ENCODE assay signal across 26 cellular contexts in the genomic region with DNA sequence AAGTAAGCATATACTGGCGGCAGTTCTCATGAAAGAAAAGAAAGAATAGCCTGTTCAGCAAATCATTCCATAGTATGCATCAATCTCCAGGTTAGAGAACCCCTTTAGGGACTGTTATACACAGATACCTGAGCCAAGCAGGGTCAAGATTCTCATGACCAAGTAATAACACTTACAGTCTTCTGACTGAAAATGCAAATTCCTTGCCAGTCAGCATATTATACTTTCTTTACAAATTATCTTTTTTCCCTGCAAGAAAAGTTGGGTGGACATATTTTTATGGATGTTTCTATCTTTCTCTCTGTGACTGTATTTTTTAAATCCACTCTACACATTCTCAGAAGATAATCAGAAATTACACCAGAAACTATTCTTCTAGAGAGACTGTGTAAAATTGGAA.
DNase-seq lines count a peak whose midpoint lies in the region; ATAC-seq, FAIRE-seq and TF ChIP-seq lines count a peak whose summit lies in the region.
"Had no signal": no experiment of that assay in that cellular context is flagged by ENCODE, and none has a peak within 500 bp of the region (broad histone marks: within the 10 kb centered on the region; RNA-seq: fewer than 3 reads in every experiment).

No MANE protein-coding gene starts in this region.

- no TSS peak for BruUV-seq in HepG2 (replicated peaks; lab: Mats Ljungman, UMichigan)

- H3K27ac ChIP-seq in HepG2 (ENCODE audit: extremely low read length, insufficient read depth, low read length) (no peak overlapping the region), right lobe of liver (no peak overlapping the region), KOPT-K1 (ENCODE audit: low read depth, low read length, poor library complexity, severe bottlenecking) (peak overlapping the region; percentile 92)

- H2AFZ ChIP-seq in HepG2 (ENCODE audit: low read length), result no peak overlapping the region

- no peak overlapping the region for H3K4me3 ChIP-seq in HepG2 (replicated peaks in 1 of 3; ENCODE audit: insufficient read depth in 1 of 3, low read depth in 2 of 3, low read length in 3 of 3)
- H3K4me3 ChIP-seq in right lobe of liver, result no peak overlapping the region
- H3K4me3 ChIP-seq: GM12878 had no signal

- FAIRE-seq in HepG2 (lab: Jason Lieb, UNC), result no peak
- FAIRE-seq: GM12878, H1 had no signal

- peaks cover 38% of the 10 kb centered on the region for H3K36me3 Mint-ChIP-seq in activated naive CD8-positive, alpha-beta T cell treated with anti-CD3 and anti-CD28 coated beads for 36 hours
- H3K36me3 Mint-ChIP-seq: CD8-positive, alpha-beta T cell; IgD-negative memory B cell had no signal

- no peak for TF ChIP-seq RAD21 in HepG2 (CRISPR knock-in tag; IDR thresholded peaks at IDR 0.05)

- no peak overlapping the region for H3K4me3 Mint-ChIP-seq in activated naive CD8-positive, alpha-beta T cell treated with anti-CD3 and anti-CD28 coated beads for 36 hours
- H3K4me3 Mint-ChIP-seq in stimulated activated naive CD8-positive, alpha-beta T cell treated with anti-CD3 and anti-CD28 coated beads, Interleukin-15, amount 100 ng/mL, for 72 hours, result no peak overlapping the region
- H3K4me3 Mint-ChIP-seq: CD8-positive, alpha-beta T cell; IgD-negative memory B cell had no signal

- no peaks in the 10 kb centered on the region for H4K20me1 ChIP-seq in HepG2 (ENCODE audit: insufficient read depth, low read length)

- CTCF ChIA-PET in HepG2 (lab: Yijun Ruan, JAX; ENCODE audit: low intra/inter-chr PET ratio, low total read pairs), result no interaction called here

- H3K27me3 Mint-ChIP-seq in activated naive CD8-positive, alpha-beta T cell treated with anti-CD3 and anti-CD28 coated beads for 36 hours, result no peaks in the 10 kb centered on the region
- no peaks in the 10 kb centered on the region for H3K27me3 Mint-ChIP-seq in stimulated activated naive CD8-positive, alpha-beta T cell treated with anti-CD3 and anti-CD28 coated beads, Interleukin-15, amount 100 ng/mL, for 72 hours
- H3K27me3 Mint-ChIP-seq: IgD-negative memory B cell had no signal

- H3K4me1 Mint-ChIP-seq in activated naive CD8-positive, alpha-beta T cell treated with anti-CD3 and anti-CD28 coated beads for 36 hours, result peaks cover 83% of the 10 kb centered on the region
- peaks cover 95% of the 10 kb centered on the region for H3K4me1 Mint-ChIP-seq in stimulated activated naive CD8-positive, alpha-beta T cell treated with anti-CD3 and anti-CD28 coated beads, Interleukin-15, amount 100 ng/mL, for 72 hours
- H3K4me1 Mint-ChIP-seq: IgD-negative memory B cell had no signal

- WGBS in HepG2 (ENCODE audit: low lambda C conversion rate), result 4% methylated on average over 1 of the region's 1 CpG
- 60% methylated on average over 1 of the region's 1 CpG for WGBS in right lobe of liver (ENCODE audit: insufficient coverage, low coverage, low lambda C conversion rate, missing lambda C conversion rate)

- H3K4me1 ChIP-seq in HepG2 (ENCODE audit: insufficient read depth, low read length), result no peaks in the 10 kb centered on the region
- H3K4me1 ChIP-seq in right lobe of liver, result no peaks in the 10 kb centered on the region

- DNase-seq in HepG2 (ENCODE audit: low spot score) (no peak), right lobe of liver (no peak), superior temporal gyrus (ENCODE audit: extremely low spot score) (no peak)
- DNase-seq in activated naive CD8-positive, alpha-beta T cell treated with anti-CD3 and anti-CD28 coated beads for 36 hours, result no peak
- no peak for DNase-seq in stimulated activated naive CD8-positive, alpha-beta T cell treated with anti-CD3 and anti-CD28 coated beads, Interleukin-15, amount 100 ng/mL, for 72 hours
- DNase-seq in NK-92 treated with Interleukin-12 subunit alpha and Interleukin-12 subunit beta, amount 100 ng/mL, for 24 hours (lab: John Stamatoyannopoulos, UW), result no peak
- DNase-seq: C1 segment of cervical spinal cord; Caco-2; CD8-positive, alpha-beta T cell; EL; GDM1; Kasumi-1; MV-4-11; NCI-H1105 treated with DMSO at 0.1 percent for 48 hours; NCI-H146; NCI-H1930; NCI-H2107; NCI-H524 treated with DMSO at 0.1 percent for 48 hours; NCI-H774; PC-3; SK-N-SH had no signal

- no peak overlapping the region for H3K4me2 ChIP-seq in HepG2 (ENCODE audit: low read depth, low read length)
- H3K4me2 ChIP-seq: SK-N-SH had no signal

- TF ChIP-seq POLR2A in HepG2 (IDR thresholded peaks at IDR 0.05; ENCODE audit: insufficient read depth in 1 of 2, low read depth in 2 of 2, low read length in 2 of 2), result no peak
- no peak for TF ChIP-seq POLR2A in right lobe of liver (IDR thresholded peaks at IDR 0.05)

- intact Hi-C loops in HepG2 (cut with micrococcal nuclease; ENCODE audit: unreplicated experiment), result no loop called here
- intact Hi-C loops in right lobe of liver (cut with DNase I), result no loop called here

- no peaks in the 10 kb centered on the region for H3K9me3 ChIP-seq in HepG2 (ENCODE audit: low read length)
- H3K9me3 ChIP-seq in right lobe of liver, result no peaks in the 10 kb centered on the region
- H3K9me3 ChIP-seq in KOPT-K1 (ENCODE audit: insufficient read depth, low read length, poor library complexity, severe bottlenecking), result no peaks in the 10 kb centered on the region
- H3K9me3 ChIP-seq: Caco-2 had no signal

- no peak for ATAC-seq in HepG2
- ATAC-seq in right lobe of liver, result no peak
- no peak for ATAC-seq in stimulated activated naive CD8-positive, alpha-beta T cell treated with anti-CD3 and anti-CD28 coated beads, Interleukin-15, amount 100 ng/mL, for 72 hours
- ATAC-seq: CD8-positive, alpha-beta T cell; GM12878; HCT116; PC-3 had no signal

- H3K9me3 Mint-ChIP-seq in activated naive CD8-positive, alpha-beta T cell treated with anti-CD3 and anti-CD28 coated beads for 36 hours, result peaks cover 19% of the 10 kb centered on the region
- H3K9me3 Mint-ChIP-seq in stimulated activated naive CD8-positive, alpha-beta T cell treated with anti-CD3 and anti-CD28 coated beads, Interleukin-15, amount 100 ng/mL, for 72 hours, result peaks cover 0 to 7% of the 10 kb centered on the region in 2 donors

- POLR2A ChIA-PET in HepG2 (lab: Yijun Ruan, JAX), result no interaction called here

- no peak overlapping the region for H3K9ac ChIP-seq in HepG2 (ENCODE audit: insufficient read depth, low read depth, low read length)
- H3K9ac ChIP-seq: SK-N-SH had no signal

- H3K27ac Mint-ChIP-seq in activated naive CD8-positive, alpha-beta T cell treated with anti-CD3 and anti-CD28 coated beads for 36 hours, result peak overlapping the region; percentile 88
- H3K27ac Mint-ChIP-seq in stimulated activated naive CD8-positive, alpha-beta T cell treated with anti-CD3 and anti-CD28 coated beads, Interleukin-15, amount 100 ng/mL, for 72 hours, result peak overlapping the region; percentile 97 to 98
- H3K27ac Mint-ChIP-seq: IgD-negative memory B cell had no signal

- H3K79me2 ChIP-seq in HepG2 (ENCODE audit: insufficient read depth, low read length), result no peaks in the 10 kb centered on the region

- no peaks in the 10 kb centered on the region for H3K27me3 ChIP-seq in HepG2 (ENCODE audit: control insufficient read depth in 1 of 2, insufficient read depth in 2 of 2, low read length in 2 of 2)
- no peaks in the 10 kb centered on the region for H3K27me3 ChIP-seq in right lobe of liver

- in situ Hi-C loops in HepG2 (cut with HindIII; ENCODE audit: extremely low pct_ligation_motif_present, low pct_unique_long_range_greater_than_20kb), result no loop called here

- TF ChIP-seq EP300 in HepG2 (IDR thresholded peaks at IDR 0.05; ENCODE audit: low read depth in 2 of 2, low read length in 2 of 2) (no peak), HepG2 (CRISPR knock-in tag; IDR thresholded peaks at IDR 0.05; ENCODE audit: borderline replicate concordance) (no peak)

- TF ChIP-seq CTCF in HepG2 (CRISPR knock-in tag; IDR thresholded peaks at IDR 0.05), result no peak
- TF ChIP-seq CTCF in right lobe of liver (IDR thresholded peaks at IDR 0.05), result no peak

- no peaks in the 10 kb centered on the region for H3K36me3 ChIP-seq in HepG2 (replicated peaks in 1 of 2; ENCODE audit: control insufficient read depth in 1 of 2, insufficient read depth in 2 of 2, low read length in 2 of 2)
- H3K36me3 ChIP-seq in right lobe of liver, result no peaks in the 10 kb centered on the region
- H3K36me3 ChIP-seq in KOPT-K1 (ENCODE audit: insufficient read depth, low read length), result no peaks in the 10 kb centered on the region

TF ChIP-seq in HepG2, 621 proteins besides CTCF, POLR2A, EP300 and RAD21:
- TF ChIP-seq, protein P1, sequence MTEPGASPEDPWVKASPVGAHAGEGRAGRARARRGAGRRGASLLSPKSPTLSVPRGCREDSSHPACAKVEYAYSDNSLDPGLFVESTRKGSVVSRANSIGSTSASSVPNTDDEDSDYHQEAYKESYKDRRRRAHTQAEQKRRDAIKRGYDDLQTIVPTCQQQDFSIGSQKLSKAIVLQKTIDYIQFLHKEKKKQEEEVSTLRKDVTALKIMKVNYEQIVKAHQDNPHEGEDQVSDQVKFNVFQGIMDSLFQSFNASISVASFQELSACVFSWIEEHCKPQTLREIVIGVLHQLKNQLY (CRISPR knock-in tag; IDR thresholded peaks at IDR 0.05), result no peak
- TF ChIP-seq ZNF441 (CRISPR knock-in tag; IDR thresholded peaks at IDR 0.05; ENCODE audit: borderline replicate concordance) (no peak), MAFF (IDR thresholded peaks at IDR 0.05; ENCODE audit: low read depth, low read length) (peak; percentile 72), MAFK (conservative IDR thresholded peaks at IDR 0.05 in 1 of 2, IDR thresholded peaks at IDR 0.05 in 1 of 2; ENCODE audit: low read length in 2 of 2) (peak; percentile 61 to 72), THAP11 (CRISPR knock-in tag; IDR thresholded peaks at IDR 0.05) (no peak)
